In the genomic region with DNA sequence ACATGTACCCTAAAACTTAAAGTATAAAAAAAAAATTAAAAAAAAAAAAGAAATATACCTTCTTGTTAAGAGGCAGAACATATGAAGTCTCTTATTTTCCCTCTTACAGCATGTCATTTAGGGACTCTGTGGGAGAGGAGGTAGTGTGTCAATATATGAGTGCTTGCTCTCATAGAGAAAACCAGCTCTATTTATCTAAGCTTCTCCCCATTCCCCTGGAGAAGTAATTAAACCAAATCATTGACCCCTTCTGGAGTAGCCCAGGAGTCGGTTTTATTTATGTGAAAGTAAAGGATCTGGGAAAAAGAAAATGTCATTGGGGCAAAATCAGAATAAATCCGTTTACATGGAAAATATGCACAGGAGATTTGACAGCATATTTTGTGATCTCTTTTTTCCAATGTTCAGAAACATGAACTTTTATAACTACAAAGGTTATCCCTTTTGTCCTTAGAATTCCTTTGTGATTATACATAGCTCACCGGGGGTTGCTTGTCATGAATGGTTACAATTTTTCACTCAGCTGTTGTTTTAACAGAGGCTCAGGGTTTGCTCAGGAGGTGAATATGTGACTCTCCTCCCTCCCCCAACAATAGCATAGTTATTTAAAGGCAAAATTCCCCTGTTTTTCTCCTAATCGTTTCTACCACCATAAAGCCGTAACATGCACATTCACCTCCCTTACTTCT, we compare ENCODE assay signal across 22 cellular contexts.
DNase-seq lines count a peak whose midpoint lies in the region; ATAC-seq and TF ChIP-seq lines count a peak whose summit lies in the region.
"Had no signal": no experiment of that assay in that cellular context is flagged by ENCODE, and none has a peak within 500 bp of the region (broad histone marks: within the 10 kb centered on the region; RNA-seq: fewer than 3 reads in every experiment).

No MANE protein-coding gene starts in this region.

- peak; percentile 20 for DNase-seq in GM23248
- peak; percentile 66 for DNase-seq in NCI-H146 treated with DMSO at 0.1 percent for 48 hours (lab: John Stamatoyannopoulos, UW; ENCODE audit: unreplicated experiment)
- no peak for DNase-seq in chondrocyte (ENCODE audit: low spot score)
- DNase-seq in RPMI8226: no peak
- no peak for DNase-seq in NCI-H446 (lab: John Stamatoyannopoulos, UW)
- DNase-seq in D341Med (ENCODE audit: low spot score): no peak
- DNase-seq: activated CD4-positive, alpha-beta T cell treated with anti-CD3 and anti-CD28 coated beads for 4 hours; activated effector memory CD4-positive, alpha-beta T cell treated with Interleukin-2 at 50 U/mL for 16 hours; amniotic stem cell; CD8-positive, alpha-beta T cell; lower lobe of right lung; NCI-H1436 treated with DMSO at 0.1 percent for 48 hours; NCI-H510A treated with DMSO at 0.1 percent for 48 hours; PC-9; posterior cingulate gyrus; small intestine; stimulated activated CD4-positive, alpha-beta T cell treated with anti-CD3 and anti-CD28 coated beads, Interleukin-4, amount 100 ng/mL, for 4 hours; stimulated activated CD8-positive, alpha-beta memory T cell treated with anti-CD3 and anti-CD28 coated beads, Interleukin-4, amount 100 ng/mL, for 48 hours; T-helper 9 cell had no signal

- H3K27ac ChIP-seq in GM23248: no peak overlapping the region
- H3K27ac ChIP-seq: epithelial cell of prostate, lower lobe of right lung, PC-9 had no signal

- peaks cover 8% of the 10 kb centered on the region; the same call in 1 of the 2 replicates for H3K4me1 ChIP-seq in GM23248 (ENCODE audit: insufficient read depth)
- H3K4me1 ChIP-seq: lower lobe of right lung had no signal

- H3K9me2 ChIP-seq in GM23248 (ENCODE audit: insufficient read depth): no peaks in the 10 kb centered on the region

- ATAC-seq in esophagus mucosa: no peak
- ATAC-seq: CD8-positive, alpha-beta T cell; lower lobe of right lung had no signal

- no peaks in the 10 kb centered on the region for H3K27me3 ChIP-seq in GM23248 (replicated peaks; ENCODE audit: insufficient read depth)

- H3F3A ChIP-seq in GM23248 (ENCODE audit: insufficient read depth): no peaks in the 10 kb centered on the region

- H3K36me3 Mint-ChIP-seq in chondrocyte (ENCODE audit: low read depth): no peaks in the 10 kb centered on the region
- no peaks in the 10 kb centered on the region for H3K36me3 Mint-ChIP-seq in nephron (ENCODE audit: low read depth)
- H3K36me3 Mint-ChIP-seq: CD8-positive, alpha-beta T cell had no signal

- no peak overlapping the region for H3K4me3 ChIP-seq in GM23248
- H3K4me3 ChIP-seq: lower lobe of right lung, PC-9 had no signal

- H3K27ac Mint-ChIP-seq in chondrocyte (ENCODE audit: unreplicated experiment): peak overlapping the region; percentile 49
- H3K27ac Mint-ChIP-seq in nephron: peak overlapping the region in 2 of 3 experiments; percentile 24 to 79
- H3K27ac Mint-ChIP-seq: CD8-positive, alpha-beta T cell had no signal

- H3K4me3 Mint-ChIP-seq in chondrocyte (ENCODE audit: unreplicated experiment) (no peak overlapping the region), nephron (no peak overlapping the region)
- H3K4me3 Mint-ChIP-seq: CD8-positive, alpha-beta T cell had no signal

- H3K4me1 Mint-ChIP-seq in chondrocyte (ENCODE audit: low read depth) (peaks cover 20% of the 10 kb centered on the region), nephron (peaks cover 14% of the 10 kb centered on the region)

- H3K9me3 ChIP-seq in GM23248 (ENCODE audit: low read depth): no peaks in the 10 kb centered on the region
- H3K9me3 ChIP-seq: lower lobe of right lung had no signal

- no peaks in the 10 kb centered on the region for H3K79me2 ChIP-seq in GM23248 (ENCODE audit: insufficient read depth)

- H3K36me3 ChIP-seq in GM23248 (ENCODE audit: low read depth): no peaks in the 10 kb centered on the region
- H3K36me3 ChIP-seq: lower lobe of right lung had no signal

- no peak overlapping the region for H3K4me2 ChIP-seq in GM23248 (ENCODE audit: unreplicated experiment)
- H3K4me2 ChIP-seq: PC-9 had no signal

- peaks cover 10% of the 10 kb centered on the region for H3K9me3 Mint-ChIP-seq in chondrocyte (ENCODE audit: low read depth)
- H3K9me3 Mint-ChIP-seq in nephron: peaks cover 15% of the 10 kb centered on the region
- H3K9me3 Mint-ChIP-seq: CD8-positive, alpha-beta T cell had no signal

- no peak for TF ChIP-seq CTCF in chondrocyte (IDR thresholded peaks at IDR 0.05)
- TF ChIP-seq CTCF in nephron (IDR thresholded peaks at IDR 0.05; ENCODE audit: unreplicated experiment in 3 of 3): no peak

- in situ Hi-C loops in GM23248 (cut with MboI): no loop called here

- H3K9ac ChIP-seq in GM23248: no peak overlapping the region

- H3K27me3 Mint-ChIP-seq in chondrocyte (ENCODE audit: low read depth): no peaks in the 10 kb centered on the region
- peaks cover 4% of the 10 kb centered on the region for H3K27me3 Mint-ChIP-seq in nephron (ENCODE audit: low read depth)

- H4K20me1 ChIP-seq in GM23248 (ENCODE audit: insufficient read depth): no peaks in the 10 kb centered on the region

- H2AFZ ChIP-seq in GM23248: no peak overlapping the region
- H2AFZ ChIP-seq: PC-9 had no signal

- whole genome bisulfite sequencing in GM23248 (ENCODE audit: low coverage in 1 of 2, low lambda C conversion rate in 2 of 2, missing lambda C conversion rate in 2 of 2), 2 experiments: 28 to 29% methylated on average over 5 of the region's 5 CpGs

Comparison
In these comparisons a context has a peak if more than half of its experiments do, and no peak if none do; other contexts are left out.
1. DNase-seq: peak in GM23248 (single experiment) and NCI-H146 treated with DMSO at 0.1 percent for 48 hours (single experiment); none in chondrocyte (single experiment), RPMI8226 (single experiment), NCI-H446 (0 of 2) and D341Med (single experiment).